In the genomic region with DNA sequence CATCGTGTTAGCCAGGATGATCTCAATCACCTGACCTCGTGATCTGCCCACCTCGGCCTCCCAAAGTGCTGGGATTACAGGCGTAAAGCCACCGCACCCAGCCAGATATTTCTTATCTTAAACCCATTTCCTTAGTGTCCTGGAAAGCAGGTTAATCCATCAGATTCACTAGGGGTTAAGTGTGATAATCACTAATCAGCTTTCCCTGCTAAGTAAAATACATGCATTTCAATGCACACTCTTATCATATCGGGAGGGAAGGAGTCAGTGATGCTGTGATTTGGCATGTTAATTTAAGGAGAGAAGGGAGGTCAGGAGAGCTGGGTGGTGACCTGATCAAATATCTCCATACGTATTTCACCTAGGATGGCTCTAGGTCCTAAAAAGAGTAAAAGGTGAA, we compare ENCODE assay signal across 1 cellular context.
TF ChIP-seq lines count a peak whose summit lies in the region.

No MANE protein-coding gene starts in this region.

TF ChIP-seq in GM23338, 12 proteins besides CTCF, POLR2A, EP300 and RAD21 (continued from another document):
- TF ChIP-seq, protein P1, sequence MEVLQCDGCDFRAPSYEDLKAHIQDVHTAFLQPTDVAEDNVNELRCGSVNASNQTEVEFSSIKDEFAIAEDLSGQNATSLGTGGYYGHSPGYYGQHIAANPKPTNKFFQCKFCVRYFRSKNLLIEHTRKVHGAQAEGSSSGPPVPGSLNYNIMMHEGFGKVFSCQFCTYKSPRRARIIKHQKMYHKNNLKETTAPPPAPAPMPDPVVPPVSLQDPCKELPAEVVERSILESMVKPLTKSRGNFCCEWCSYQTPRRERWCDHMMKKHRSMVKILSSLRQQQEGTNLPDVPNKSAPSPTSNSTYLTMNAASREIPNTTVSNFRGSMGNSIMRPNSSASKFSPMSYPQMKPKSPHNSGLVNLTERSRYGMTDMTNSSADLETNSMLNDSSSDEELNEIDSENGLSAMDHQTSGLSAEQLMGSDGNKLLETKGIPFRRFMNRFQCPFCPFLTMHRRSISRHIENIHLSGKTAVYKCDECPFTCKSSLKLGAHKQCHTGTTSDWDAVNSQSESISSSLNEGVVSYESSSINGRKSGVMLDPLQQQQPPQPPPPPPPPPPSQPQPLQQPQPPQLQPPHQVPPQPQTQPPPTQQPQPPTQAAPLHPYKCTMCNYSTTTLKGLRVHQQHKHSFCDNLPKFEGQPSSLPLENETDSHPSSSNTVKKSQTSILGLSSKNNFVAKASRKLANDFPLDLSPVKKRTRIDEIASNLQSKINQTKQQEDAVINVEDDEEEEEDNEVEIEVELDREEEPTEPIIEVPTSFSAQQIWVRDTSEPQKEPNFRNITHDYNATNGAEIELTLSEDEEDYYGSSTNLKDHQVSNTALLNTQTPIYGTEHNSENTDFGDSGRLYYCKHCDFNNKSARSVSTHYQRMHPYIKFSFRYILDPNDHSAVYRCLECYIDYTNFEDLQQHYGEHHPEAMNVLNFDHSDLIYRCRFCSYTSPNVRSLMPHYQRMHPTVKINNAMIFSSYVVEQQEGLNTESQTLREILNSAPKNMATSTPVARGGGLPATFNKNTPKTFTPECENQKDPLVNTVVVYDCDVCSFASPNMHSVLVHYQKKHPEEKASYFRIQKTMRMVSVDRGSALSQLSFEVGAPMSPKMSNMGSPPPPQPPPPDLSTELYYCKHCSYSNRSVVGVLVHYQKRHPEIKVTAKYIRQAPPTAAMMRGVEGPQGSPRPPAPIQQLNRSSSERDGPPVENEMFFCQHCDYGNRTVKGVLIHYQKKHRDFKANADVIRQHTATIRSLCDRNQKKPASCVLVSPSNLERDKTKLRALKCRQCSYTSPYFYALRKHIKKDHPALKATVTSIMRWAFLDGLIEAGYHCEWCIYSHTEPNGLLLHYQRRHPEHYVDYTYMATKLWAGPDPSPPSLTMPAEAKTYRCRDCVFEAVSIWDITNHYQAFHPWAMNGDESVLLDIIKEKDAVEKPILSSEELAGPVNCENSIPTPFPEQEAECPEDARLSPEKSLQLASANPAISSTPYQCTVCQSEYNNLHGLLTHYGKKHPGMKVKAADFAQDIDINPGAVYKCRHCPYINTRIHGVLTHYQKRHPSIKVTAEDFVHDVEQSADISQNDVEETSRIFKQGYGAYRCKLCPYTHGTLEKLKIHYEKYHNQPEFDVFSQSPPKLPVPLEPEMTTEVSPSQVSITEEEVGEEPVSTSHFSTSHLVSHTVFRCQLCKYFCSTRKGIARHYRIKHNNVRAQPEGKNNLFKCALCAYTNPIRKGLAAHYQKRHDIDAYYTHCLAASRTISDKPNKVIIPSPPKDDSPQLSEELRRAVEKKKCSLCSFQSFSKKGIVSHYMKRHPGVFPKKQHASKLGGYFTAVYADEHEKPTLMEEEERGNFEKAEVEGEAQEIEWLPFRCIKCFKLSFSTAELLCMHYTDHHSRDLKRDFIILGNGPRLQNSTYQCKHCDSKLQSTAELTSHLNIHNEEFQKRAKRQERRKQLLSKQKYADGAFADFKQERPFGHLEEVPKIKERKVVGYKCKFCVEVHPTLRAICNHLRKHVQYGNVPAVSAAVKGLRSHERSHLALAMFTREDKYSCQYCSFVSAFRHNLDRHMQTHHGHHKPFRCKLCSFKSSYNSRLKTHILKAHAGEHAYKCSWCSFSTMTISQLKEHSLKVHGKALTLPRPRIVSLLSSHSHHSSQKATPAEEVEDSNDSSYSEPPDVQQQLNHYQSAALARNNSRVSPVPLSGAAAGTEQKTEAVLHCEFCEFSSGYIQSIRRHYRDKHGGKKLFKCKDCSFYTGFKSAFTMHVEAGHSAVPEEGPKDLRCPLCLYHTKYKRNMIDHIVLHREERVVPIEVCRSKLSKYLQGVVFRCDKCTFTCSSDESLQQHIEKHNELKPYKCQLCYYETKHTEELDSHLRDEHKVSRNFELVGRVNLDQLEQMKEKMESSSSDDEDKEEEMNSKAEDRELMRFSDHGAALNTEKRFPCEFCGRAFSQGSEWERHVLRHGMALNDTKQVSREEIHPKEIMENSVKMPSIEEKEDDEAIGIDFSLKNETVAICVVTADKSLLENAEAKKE (CRISPR knock-in tag; IDR thresholded peaks at IDR 0.05), result no peak
- TF ChIP-seq, protein P2, sequence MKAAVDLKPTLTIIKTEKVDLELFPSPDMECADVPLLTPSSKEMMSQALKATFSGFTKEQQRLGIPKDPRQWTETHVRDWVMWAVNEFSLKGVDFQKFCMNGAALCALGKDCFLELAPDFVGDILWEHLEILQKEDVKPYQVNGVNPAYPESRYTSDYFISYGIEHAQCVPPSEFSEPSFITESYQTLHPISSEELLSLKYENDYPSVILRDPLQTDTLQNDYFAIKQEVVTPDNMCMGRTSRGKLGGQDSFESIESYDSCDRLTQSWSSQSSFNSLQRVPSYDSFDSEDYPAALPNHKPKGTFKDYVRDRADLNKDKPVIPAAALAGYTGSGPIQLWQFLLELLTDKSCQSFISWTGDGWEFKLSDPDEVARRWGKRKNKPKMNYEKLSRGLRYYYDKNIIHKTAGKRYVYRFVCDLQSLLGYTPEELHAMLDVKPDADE (IDR thresholded peaks at IDR 0.05), result no peak
- no peak for TF ChIP-seq CREB1 (CRISPR knock-in tag; IDR thresholded peaks at IDR 0.05; ENCODE audit: low read depth)
- no peak for TF ChIP-seq STAT1 (IDR thresholded peaks at IDR 0.05; ENCODE audit: unreplicated experiment)
- TF ChIP-seq POLR2AphosphoS5 (IDR thresholded peaks at IDR 0.05; ENCODE audit: low read depth), result no peak
- TF ChIP-seq, protein P3, sequence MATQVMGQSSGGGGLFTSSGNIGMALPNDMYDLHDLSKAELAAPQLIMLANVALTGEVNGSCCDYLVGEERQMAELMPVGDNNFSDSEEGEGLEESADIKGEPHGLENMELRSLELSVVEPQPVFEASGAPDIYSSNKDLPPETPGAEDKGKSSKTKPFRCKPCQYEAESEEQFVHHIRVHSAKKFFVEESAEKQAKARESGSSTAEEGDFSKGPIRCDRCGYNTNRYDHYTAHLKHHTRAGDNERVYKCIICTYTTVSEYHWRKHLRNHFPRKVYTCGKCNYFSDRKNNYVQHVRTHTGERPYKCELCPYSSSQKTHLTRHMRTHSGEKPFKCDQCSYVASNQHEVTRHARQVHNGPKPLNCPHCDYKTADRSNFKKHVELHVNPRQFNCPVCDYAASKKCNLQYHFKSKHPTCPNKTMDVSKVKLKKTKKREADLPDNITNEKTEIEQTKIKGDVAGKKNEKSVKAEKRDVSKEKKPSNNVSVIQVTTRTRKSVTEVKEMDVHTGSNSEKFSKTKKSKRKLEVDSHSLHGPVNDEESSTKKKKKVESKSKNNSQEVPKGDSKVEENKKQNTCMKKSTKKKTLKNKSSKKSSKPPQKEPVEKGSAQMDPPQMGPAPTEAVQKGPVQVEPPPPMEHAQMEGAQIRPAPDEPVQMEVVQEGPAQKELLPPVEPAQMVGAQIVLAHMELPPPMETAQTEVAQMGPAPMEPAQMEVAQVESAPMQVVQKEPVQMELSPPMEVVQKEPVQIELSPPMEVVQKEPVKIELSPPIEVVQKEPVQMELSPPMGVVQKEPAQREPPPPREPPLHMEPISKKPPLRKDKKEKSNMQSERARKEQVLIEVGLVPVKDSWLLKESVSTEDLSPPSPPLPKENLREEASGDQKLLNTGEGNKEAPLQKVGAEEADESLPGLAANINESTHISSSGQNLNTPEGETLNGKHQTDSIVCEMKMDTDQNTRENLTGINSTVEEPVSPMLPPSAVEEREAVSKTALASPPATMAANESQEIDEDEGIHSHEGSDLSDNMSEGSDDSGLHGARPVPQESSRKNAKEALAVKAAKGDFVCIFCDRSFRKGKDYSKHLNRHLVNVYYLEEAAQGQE (IDR thresholded peaks at IDR 0.05; ENCODE audit: unreplicated experiment), result no peak
- TF ChIP-seq NANOG (IDR thresholded peaks at IDR 0.05; ENCODE audit: borderline replicate concordance), result no peak
- no peak for TF ChIP-seq EZH2phosphoT487 (IDR thresholded peaks at IDR 0.05; ENCODE audit: unreplicated experiment)
